21 cellular contexts compared by ENCODE assay signal in the genomic region with DNA sequence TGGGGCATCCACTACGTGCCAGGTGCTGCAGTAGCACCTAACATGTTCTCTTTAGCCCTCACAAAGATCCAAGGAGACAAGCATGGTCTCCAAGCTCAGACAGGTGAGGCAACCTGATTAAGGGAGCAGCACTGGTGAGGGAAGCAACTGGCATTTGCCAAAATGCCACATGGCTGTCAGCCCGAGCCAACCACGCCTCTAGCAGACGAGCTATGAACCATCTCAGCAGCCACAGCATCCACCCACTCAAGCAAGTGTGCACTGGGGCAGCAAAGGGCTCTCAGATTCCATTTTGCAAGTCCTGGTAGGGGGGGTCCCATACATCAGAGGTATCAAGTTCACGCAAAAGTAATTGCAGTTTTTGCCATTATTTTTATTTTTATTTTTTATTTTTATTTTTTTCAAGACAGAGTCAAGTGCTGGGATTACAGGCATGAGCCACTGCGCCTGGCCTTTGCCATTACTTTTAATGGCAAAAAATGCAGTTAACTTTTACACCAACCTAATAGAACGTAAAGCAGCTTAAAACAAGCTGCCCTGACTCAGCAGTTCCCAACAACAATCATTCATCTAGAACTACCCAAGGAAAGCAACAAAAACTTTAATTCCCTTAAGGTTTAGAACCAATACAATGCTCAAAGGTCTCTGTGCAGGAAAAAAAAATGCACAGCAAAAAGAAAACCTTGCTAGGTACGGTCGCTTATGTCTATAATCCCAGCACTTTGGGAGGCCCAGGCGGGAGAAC. TPM values are rescaled to one million over a fixed set of nuclear protein-coding genes. Genes with fewer than 3 reads are reported as not detected.
A peak's percentile ranks its signal among the peaks of the same experiment; 100 is the strongest.
DNase-seq lines count a peak whose midpoint lies in the region; ATAC-seq, FAIRE-seq and TF ChIP-seq lines count a peak whose summit lies in the region.
"Had no signal": no experiment of that assay in that cellular context is flagged by ENCODE, and none has a peak within 500 bp of the region (broad histone marks: within the 10 kb centered on the region; RNA-seq: fewer than 3 reads in every experiment).

No MANE protein-coding gene starts in this region.

- H3K27me3 ChIP-seq in trophoblast cell (ENCODE audit: insufficient read depth, low read length): no peaks in the 10 kb centered on the region

- no peaks in the 10 kb centered on the region for H3K9me3 Mint-ChIP-seq in activated CD4-positive, alpha-beta T cell treated with anti-CD3 and anti-CD28 coated beads, Interleukin-2, amount 10 ng/mL, durations not matched to agents 24 days and 14 days
- H3K9me3 Mint-ChIP-seq in activated naive CD8-positive, alpha-beta T cell treated with anti-CD3 and anti-CD28 coated beads for 36 hours: no peaks in the 10 kb centered on the region
- H3K9me3 Mint-ChIP-seq: activated naive CD4-positive, alpha-beta T cell treated with anti-CD3 and anti-CD28 coated beads, Interleukin-2, amount 50 U/mL, for 24 hours; brain; memory B cell; nephron had no signal

- no peaks in the 10 kb centered on the region for H3K4me1 ChIP-seq in trophoblast cell (ENCODE audit: control insufficient read depth in 1 of 2, insufficient read depth in 2 of 2, low read length in 2 of 2)

- no peak overlapping the region for H3K27ac ChIP-seq in trophoblast cell (ENCODE audit: low read depth, low read length)
- H3K27ac ChIP-seq: HL-60, psoas muscle had no signal

- H4K91ac ChIP-seq in trophoblast cell (ENCODE audit: low read depth, low read length): no peak overlapping the region

- no peak for ATAC-seq in GM21447 (IDR thresholded peaks at IDR 0.05; ENCODE audit: unreplicated experiment)
- ATAC-seq in GM21619 (IDR thresholded peaks at IDR 0.05; ENCODE audit: unreplicated experiment): no peak
- no peak for ATAC-seq in HG02970 (IDR thresholded peaks at IDR 0.05; ENCODE audit: low FRiP score, unreplicated experiment)

- peak overlapping the region; percentile 33 for H3K4ac ChIP-seq in trophoblast cell (ENCODE audit: low read depth, low read length)

- no peak overlapping the region for H3K4me3 ChIP-seq in trophoblast cell (ENCODE audit: low read depth, low read length)
- H3K4me3 ChIP-seq: psoas muscle, smooth muscle cell had no signal

- no peak overlapping the region for H2BK5ac ChIP-seq in trophoblast cell (ENCODE audit: low read depth, low read length, poor library complexity)

- no peak for TF ChIP-seq POLR2A in GM12891 (IDR thresholded peaks at IDR 0.05; ENCODE audit: low read depth, low read length)

- no peak overlapping the region for H3K9ac ChIP-seq in trophoblast cell (ENCODE audit: low read length)

- H2AK5ac ChIP-seq in trophoblast cell (ENCODE audit: low read length): no peak overlapping the region

- peak overlapping the region; percentile 55 for H3K18ac ChIP-seq in trophoblast cell (ENCODE audit: low read length)

- H4K12ac ChIP-seq in trophoblast cell (ENCODE audit: low read depth, low read length): no peak overlapping the region

- H4K8ac ChIP-seq in trophoblast cell (ENCODE audit: low read depth, low read length): no peak overlapping the region

- no peak overlapping the region for H3K27ac Mint-ChIP-seq in activated CD4-positive, alpha-beta T cell treated with anti-CD3 and anti-CD28 coated beads, Interleukin-2, amount 10 ng/mL, durations not matched to agents 24 days and 14 days
- no peak overlapping the region for H3K27ac Mint-ChIP-seq in activated naive CD8-positive, alpha-beta T cell treated with anti-CD3 and anti-CD28 coated beads for 36 hours
- H3K27ac Mint-ChIP-seq: activated naive CD4-positive, alpha-beta T cell treated with anti-CD3 and anti-CD28 coated beads, Interleukin-2, amount 50 U/mL, for 24 hours; memory B cell; nephron had no signal

- no peak overlapping the region for H3K4me3 Mint-ChIP-seq in activated CD4-positive, alpha-beta T cell treated with anti-CD3 and anti-CD28 coated beads, Interleukin-2, amount 10 ng/mL, durations not matched to agents 24 days and 14 days
- no peak overlapping the region for H3K4me3 Mint-ChIP-seq in activated naive CD8-positive, alpha-beta T cell treated with anti-CD3 and anti-CD28 coated beads for 36 hours
- H3K4me3 Mint-ChIP-seq: activated naive CD4-positive, alpha-beta T cell treated with anti-CD3 and anti-CD28 coated beads, Interleukin-2, amount 50 U/mL, for 24 hours; brain; memory B cell; nephron had no signal

- WGBS in trophoblast cell (ENCODE audit: extremely low coverage, insufficient coverage, insufficient read length): no CpG with 5 or more reads among the region's 10 CpGs

- no peak overlapping the region for H2BK12ac ChIP-seq in trophoblast cell (ENCODE audit: low read length)

- H3K79me1 ChIP-seq in trophoblast cell (ENCODE audit: low read length): no peaks in the 10 kb centered on the region

- H3K36me3 Mint-ChIP-seq in activated CD4-positive, alpha-beta T cell treated with anti-CD3 and anti-CD28 coated beads, Interleukin-2, amount 10 ng/mL, durations not matched to agents 24 days and 14 days (ENCODE audit: low read depth): peaks cover 15% of the 10 kb centered on the region
- peaks cover 2% of the 10 kb centered on the region for H3K36me3 Mint-ChIP-seq in activated naive CD8-positive, alpha-beta T cell treated with anti-CD3 and anti-CD28 coated beads for 36 hours

- FAIRE-seq in GM12891 (lab: Jason Lieb, UNC): peak; percentile 55
- FAIRE-seq: H54, kidney had no signal

- DNase-seq in activated CD4-positive, alpha-beta T cell treated with anti-CD3 and anti-CD28 coated beads, Interleukin-2, amount 50 U/mL, for 48 hours: peak; percentile 5 to 14
- no peak for DNase-seq in activated CD4-positive, alpha-beta T cell treated with anti-CD3 and anti-CD28 coated beads, Interleukin-2, amount 10 ng/mL, durations not matched to agents 24 days and 14 days
- DNase-seq in GM12891 (ENCODE audit: insufficient read length, low spot score) (no peak), trophoblast cell (no peak)
- peak; percentile 24 for DNase-seq in activated naive CD8-positive, alpha-beta T cell treated with anti-CD3 and anti-CD28 coated beads for 36 hours
- DNase-seq: foreskin fibroblast, kidney, NCI-H2029 treated with DMSO at 0.1 percent for 48 hours, NCI-H524, psoas muscle had no signal

- H2BK120ac ChIP-seq in trophoblast cell (ENCODE audit: insufficient read depth, low read length, poor library complexity): no peak overlapping the region

- no peak overlapping the region for H3K4me2 ChIP-seq in trophoblast cell (ENCODE audit: low read length)
- H3K4me2 ChIP-seq: smooth muscle cell had no signal

- peaks cover 11 to 13% of the 10 kb centered on the region in 2 experiments for H3K36me3 ChIP-seq in trophoblast cell (ENCODE audit: control insufficient read depth in 1 of 2, insufficient read depth in 2 of 2, low read length in 2 of 2)

- peaks cover 10% of the 10 kb centered on the region for H3K4me1 Mint-ChIP-seq in activated CD4-positive, alpha-beta T cell treated with anti-CD3 and anti-CD28 coated beads, Interleukin-2, amount 10 ng/mL, durations not matched to agents 24 days and 14 days
- H3K4me1 Mint-ChIP-seq in activated naive CD8-positive, alpha-beta T cell treated with anti-CD3 and anti-CD28 coated beads for 36 hours: peaks cover 10% of the 10 kb centered on the region

- intact Hi-C loops in activated CD4-positive, alpha-beta T cell treated with anti-CD3 and anti-CD28 coated beads, Interleukin-2, amount 10 ng/mL, durations not matched to agents 24 days and 14 days (cut with micrococcal nuclease): no loop called here

- no peaks in the 10 kb centered on the region for H3K79me2 ChIP-seq in trophoblast cell (ENCODE audit: control insufficient read depth, insufficient read depth, low read length, poor library complexity)

- no peaks in the 10 kb centered on the region for H3K9me3 ChIP-seq in trophoblast cell (ENCODE audit: insufficient read depth, low read depth, low read length)
- H3K9me3 ChIP-seq: psoas muscle had no signal

- no peak overlapping the region for H2AFZ ChIP-seq in trophoblast cell (ENCODE audit: insufficient read depth, low read length, poor library complexity)

- no peak overlapping the region for H3K23ac ChIP-seq in trophoblast cell (ENCODE audit: low read length)

- H3K27me3 Mint-ChIP-seq in activated CD4-positive, alpha-beta T cell treated with anti-CD3 and anti-CD28 coated beads, Interleukin-2, amount 10 ng/mL, durations not matched to agents 24 days and 14 days: no peaks in the 10 kb centered on the region
- H3K27me3 Mint-ChIP-seq in activated naive CD8-positive, alpha-beta T cell treated with anti-CD3 and anti-CD28 coated beads for 36 hours: no peaks in the 10 kb centered on the region
- H3K27me3 Mint-ChIP-seq: activated naive CD4-positive, alpha-beta T cell treated with anti-CD3 and anti-CD28 coated beads, Interleukin-2, amount 50 U/mL, for 24 hours; brain; memory B cell had no signal

- no peak overlapping the region for H3K14ac ChIP-seq in trophoblast cell (ENCODE audit: low read length)

TF ChIP-seq in GM12891, 5 proteins besides CTCF, POLR2A, EP300 and RAD21:
- TF ChIP-seq POU2F2 (IDR thresholded peaks at IDR 0.05; ENCODE audit: low read depth, low read length) (no peak), TAF1 (IDR thresholded peaks at IDR 0.05; ENCODE audit: low read depth, low read length) (no peak)

RNA-seq across cellular contexts. Expression of a gene that starts 36.3 kb away (rescaled TPM):
- not detected in 2 replicates for total RNA-seq in activated CD4-positive, alpha-beta T cell treated with anti-CD3 and anti-CD28 coated beads, Interleukin-2, amount 10 ng/mL, durations not matched to agents 24 days and 14 days
- not detected for polyA plus RNA-seq in GM12891 (2012; ENCODE audit: low read depth, missing spikeins)
- not detected for total RNA-seq in activated naive CD8-positive, alpha-beta T cell treated with anti-CD3 and anti-CD28 coated beads for 36 hours
- 0.18 and 0.30 TPM in 2 replicates for polyA plus RNA-seq in trophoblast cell (2013)
- total RNA-seq: smooth muscle cell; T-helper 1 cell treated with Interleukin-12 subunit alpha and Interleukin-12 subunit beta and Interleukin-4 antibody, amounts not matched to agents 30 ng/mL and 1 ng/mL, for 36 hours had no signal

Comparison
In these comparisons a context has a peak if more than half of its experiments do, and no peak if none do; other contexts are left out.
1. DNase-seq: peak in activated CD4-positive, alpha-beta T cell treated with anti-CD3 and anti-CD28 coated beads, Interleukin-2, amount 50 U/mL, for 48 hours (2 of 2) and activated naive CD8-positive, alpha-beta T cell treated with anti-CD3 and anti-CD28 coated beads for 36 hours (single experiment); none in activated CD4-positive, alpha-beta T cell treated with anti-CD3 and anti-CD28 coated beads, Interleukin-2, amount 10 ng/mL, durations not matched to agents 24 days and 14 days (single experiment), GM12891 (single experiment) and trophoblast cell (0 of 2).